In genomic region chr9:137575725-137576411, GRCh38 we compare ENCODE assay signal across 12 cellular contexts. TPM values are rescaled to one million over a fixed set of nuclear protein-coding genes. Genes with fewer than 3 reads are reported as not detected.
DNase-seq lines count a peak whose midpoint lies in the region; ATAC-seq and TF ChIP-seq lines count a peak whose summit lies in the region.
"Had no signal": no experiment of that assay in that cellular context is flagged by ENCODE, and none has a peak within 500 bp of the region (broad histone marks: within the 10 kb centered on the region; RNA-seq: fewer than 3 reads in every experiment).

No MANE protein-coding gene starts in this region.

- H3K27ac Mint-ChIP-seq in CD4-positive, CD25-positive, alpha-beta regulatory T cell = no peak overlapping the region
- H3K27ac Mint-ChIP-seq in activated naive CD4-positive, alpha-beta T cell treated with anti-CD3 and anti-CD28 coated beads, Interleukin-2, amount 50 U/mL, for 72 hours = peak overlapping the region; percentile 24 to 85
- no peak overlapping the region for H3K27ac Mint-ChIP-seq in immature natural killer cell

- peaks cover 38% of the 10 kb centered on the region for H3K36me3 ChIP-seq in CD4-positive, CD25-positive, alpha-beta regulatory T cell (ENCODE audit: control insufficient read depth, insufficient read depth, low read length)
- H3K36me3 ChIP-seq in KMS-11 (ENCODE audit: insufficient read depth) = peaks cover 9% of the 10 kb centered on the region; the same call in 1 of the 2 replicates

- H3K4me1 Mint-ChIP-seq in CD4-positive, CD25-positive, alpha-beta regulatory T cell = peaks cover 0 to 41% (median 29%) of the 10 kb centered on the region in 4 donors
- H3K4me1 Mint-ChIP-seq in immature natural killer cell = peaks cover 30 to 31% of the 10 kb centered on the region in 2 donors

- peaks cover 47% of the 10 kb centered on the region for H3K79me2 ChIP-seq in KMS-11 (ENCODE audit: insufficient read depth, low read depth)

- TF ChIP-seq CTCF in KMS-11 (conservative IDR thresholded peaks at IDR 0.05; ENCODE audit: low read depth, low read length) = peak; percentile 6; the same call in 1 of the 2 replicates

- DNase-seq in CD4-positive, CD25-positive, alpha-beta regulatory T cell = no peak
- no peak for DNase-seq in activated naive CD4-positive, alpha-beta T cell treated with anti-CD3 and anti-CD28 coated beads, Interleukin-2, amount 50 U/mL, for 72 hours (ENCODE audit: low spot score in 2 of 2)
- DNase-seq in immature natural killer cell (no peak), NCI-H2196 (lab: John Stamatoyannopoulos, UW; ENCODE audit: unreplicated experiment) (no peak), NCI-H2107 treated with DMSO at 0.1 percent for 48 hours (lab: John Stamatoyannopoulos, UW; ENCODE audit: unreplicated experiment) (no peak), SHP77 treated with DMSO at 0.1 percent for 48 hours (lab: John Stamatoyannopoulos, UW) (no peak)
- DNase-seq: H7, NCI-H2081 treated with DMSO at 0.1 percent for 48 hours, thyroid gland had no signal

- no peak overlapping the region for H2AFZ ChIP-seq in KMS-11 (ENCODE audit: low read depth)

- H3K9me3 ChIP-seq in CD4-positive, CD25-positive, alpha-beta regulatory T cell (ENCODE audit: control insufficient read depth in 2 of 2, low read length in 2 of 2) = no peaks in the 10 kb centered on the region
- H3K9me3 ChIP-seq: thyroid gland had no signal

- H3K9me3 Mint-ChIP-seq in CD4-positive, CD25-positive, alpha-beta regulatory T cell = no peaks in the 10 kb centered on the region
- H3K9me3 Mint-ChIP-seq in activated naive CD4-positive, alpha-beta T cell treated with anti-CD3 and anti-CD28 coated beads, Interleukin-2, amount 50 U/mL, for 72 hours = no peaks in the 10 kb centered on the region
- no peaks in the 10 kb centered on the region for H3K9me3 Mint-ChIP-seq in immature natural killer cell

- no peaks in the 10 kb centered on the region; the same call in 1 of the 2 replicates for H4K20me1 ChIP-seq in KMS-11 (ENCODE audit: insufficient read depth)

- peak overlapping the region; percentile 99 for H3K4me2 ChIP-seq in KMS-11

- no peak for ATAC-seq in CD4-positive, CD25-positive, alpha-beta regulatory T cell (ENCODE audit: low read depth in 2 of 2)
- ATAC-seq in activated naive CD4-positive, alpha-beta T cell treated with anti-CD3 and anti-CD28 coated beads, Interleukin-2, amount 50 U/mL, for 72 hours = no peak
- ATAC-seq in HG03108 (IDR thresholded peaks at IDR 0.05; ENCODE audit: unreplicated experiment) = no peak

- no peaks in the 10 kb centered on the region for H3K27me3 ChIP-seq in CD4-positive, CD25-positive, alpha-beta regulatory T cell (ENCODE audit: control insufficient read depth, insufficient read depth, low read length)
- H3K27me3 ChIP-seq in KMS-11 (ENCODE audit: insufficient read depth, low read depth) = no peaks in the 10 kb centered on the region
- H3K27me3 ChIP-seq: thyroid gland had no signal

- H3K4me1 ChIP-seq in CD4-positive, CD25-positive, alpha-beta regulatory T cell (ENCODE audit: control insufficient read depth, insufficient read depth, low read length, poor library complexity, severe bottlenecking) = peaks cover 33% of the 10 kb centered on the region
- peaks cover 38% of the 10 kb centered on the region for H3K4me1 ChIP-seq in KMS-11 (ENCODE audit: low read depth, poor library complexity, severe bottlenecking)

- peak overlapping the region; percentile 32 to 86 (median 84) for H3K4me3 Mint-ChIP-seq in CD4-positive, CD25-positive, alpha-beta regulatory T cell
- H3K4me3 Mint-ChIP-seq in immature natural killer cell = peak overlapping the region in 4 of 5 donors; percentile 17 to 51 (median 36)

- H3K36me3 Mint-ChIP-seq in CD4-positive, CD25-positive, alpha-beta regulatory T cell = peaks cover 24% of the 10 kb centered on the region
- peaks cover 14 to 15% of the 10 kb centered on the region in 2 donors for H3K36me3 Mint-ChIP-seq in activated naive CD4-positive, alpha-beta T cell treated with anti-CD3 and anti-CD28 coated beads, Interleukin-2, amount 50 U/mL, for 72 hours
- peaks cover 0 to 16% (median 3%) of the 10 kb centered on the region in 3 donors for H3K36me3 Mint-ChIP-seq in immature natural killer cell

- H3K9ac ChIP-seq in KMS-11 = no peak overlapping the region

- no peak overlapping the region for H3K27ac ChIP-seq in CD4-positive, CD25-positive, alpha-beta regulatory T cell (ENCODE audit: insufficient read depth, low read length, poor library complexity, severe bottlenecking)
- H3K27ac ChIP-seq in KMS-11 = peak overlapping the region; percentile 62
- H3K27ac ChIP-seq: coronary artery, thyroid gland had no signal

- no peak overlapping the region for H3K4me3 ChIP-seq in CD4-positive, CD25-positive, alpha-beta regulatory T cell (ENCODE audit: low read depth, low read length)
- H3K4me3 ChIP-seq in KMS-11 (IDR thresholded peaks at IDR 0.05; ENCODE audit: insufficient read depth, low read depth, low read length) = no peak overlapping the region
- H3K4me3 ChIP-seq: coronary artery, thyroid gland had no signal

- H3K27me3 Mint-ChIP-seq in CD4-positive, CD25-positive, alpha-beta regulatory T cell = no peaks in the 10 kb centered on the region
- no peaks in the 10 kb centered on the region for H3K27me3 Mint-ChIP-seq in immature natural killer cell (ENCODE audit: low read depth in 3 of 3)

RNA-seq across cellular contexts. Expression of gene DPH7, which starts 2.9 kb away (rescaled TPM):
- total RNA-seq in CD4-positive, CD25-positive, alpha-beta regulatory T cell = 57.0 TPM
- 10 to 100 TPM; 24.4 to 34.8 (median 28.3) TPM for polyA plus RNA-seq in CD4-positive, CD25-positive, alpha-beta regulatory T cell
- total RNA-seq in activated naive CD4-positive, alpha-beta T cell treated with anti-CD3 and anti-CD28 coated beads, Interleukin-2, amount 50 U/mL, for 72 hours = 10 to 100 TPM; 30.1 to 64.7 TPM
- polyA plus RNA-seq in immature natural killer cell = 10 to 100 TPM; 21.4 to 32.4 (median 30.1) TPM

RNA-seq across cellular contexts. Expression of gene ZMYND19, which starts 14.4 kb away (rescaled TPM):
- total RNA-seq in CD4-positive, CD25-positive, alpha-beta regulatory T cell = 20.4 TPM
- 1 to 10 TPM; 4.4 to 6.3 (median 5.4) TPM for polyA plus RNA-seq in CD4-positive, CD25-positive, alpha-beta regulatory T cell
- total RNA-seq in activated naive CD4-positive, alpha-beta T cell treated with anti-CD3 and anti-CD28 coated beads, Interleukin-2, amount 50 U/mL, for 72 hours = 10 to 100 TPM; 32.9 to 63.5 TPM
- polyA plus RNA-seq in immature natural killer cell = 1 to 10 TPM; 1.5 to 7.0 (median 3.3) TPM

RNA-seq across cellular contexts. Expression of gene MRPL41, which starts 24.2 kb away (rescaled TPM):
- 64.3 TPM for total RNA-seq in CD4-positive, CD25-positive, alpha-beta regulatory T cell
- polyA plus RNA-seq in CD4-positive, CD25-positive, alpha-beta regulatory T cell = 10 to 100 TPM; 38.1 to 61.1 (median 43.6) TPM
- 10 to 100 TPM; 21.2 to 31.6 TPM for total RNA-seq in activated naive CD4-positive, alpha-beta T cell treated with anti-CD3 and anti-CD28 coated beads, Interleukin-2, amount 50 U/mL, for 72 hours
- 10 to 100 TPM; 27.2 to 87.7 (median 48.8) TPM for polyA plus RNA-seq in immature natural killer cell

RNA-seq across cellular contexts. Expression of gene PNPLA7, which starts 25.7 kb away (rescaled TPM):
- 12.4 TPM for total RNA-seq in CD4-positive, CD25-positive, alpha-beta regulatory T cell
- 1 to 10 TPM; 1.4 to 2.5 (median 1.7) TPM for polyA plus RNA-seq in CD4-positive, CD25-positive, alpha-beta regulatory T cell
- 1 to 10 TPM; 3.7 to 4.4 TPM for total RNA-seq in activated naive CD4-positive, alpha-beta T cell treated with anti-CD3 and anti-CD28 coated beads, Interleukin-2, amount 50 U/mL, for 72 hours
- under 1 TPM; 0.24 to 0.53 (median 0.32) TPM for polyA plus RNA-seq in immature natural killer cell

RNA-seq across cellular contexts. Expression of gene ARRDC1, which starts 29.6 kb away (rescaled TPM):
- 73.4 TPM for total RNA-seq in CD4-positive, CD25-positive, alpha-beta regulatory T cell
- polyA plus RNA-seq in CD4-positive, CD25-positive, alpha-beta regulatory T cell = 10 to 100 TPM; 45.5 to 54.0 (median 51.4) TPM
- total RNA-seq in activated naive CD4-positive, alpha-beta T cell treated with anti-CD3 and anti-CD28 coated beads, Interleukin-2, amount 50 U/mL, for 72 hours = 10 to 100 TPM; 34.4 to 40.9 TPM
- 10 to 100 TPM; 39.1 to 60.7 (median 57.3) TPM for polyA plus RNA-seq in immature natural killer cell

Comparison
In these comparisons a context has a peak if more than half of its experiments do, and no peak if none do; other contexts are left out.
1. H3K27ac Mint-ChIP-seq: peak in activated naive CD4-positive, alpha-beta T cell treated with anti-CD3 and anti-CD28 coated beads, Interleukin-2, amount 50 U/mL, for 72 hours (2 of 2); none in CD4-positive, CD25-positive, alpha-beta regulatory T cell (0 of 3) and immature natural killer cell (0 of 6).